ENCODE assay signal across 20 cellular contexts in genomic region chr9:26650325-26650724, GRCh38.
"Had no signal": no experiment of that assay in that cellular context is flagged by ENCODE, and none has a peak within 500 bp of the region (broad histone marks: within the 10 kb centered on the region; RNA-seq: fewer than 3 reads in every experiment).

No MANE protein-coding gene starts in this region.

- DNase-seq: colonic mucosa; dermis blood vessel endothelial cell; esophagus squamous epithelium; foreskin melanocyte; heart left ventricle; hypothalamus; natural killer cell; nucleus accumbens; pancreas; retina; right lobe of liver; stimulated activated CD4-positive, alpha-beta T cell treated with anti-CD3 and anti-CD28 coated beads, Interleukin-4, amount 100 ng/mL, for 1 hour; stimulated activated CD8-positive, alpha-beta memory T cell treated with anti-CD3 and anti-CD28 coated beads, Interleukin-4, amount 100 ng/mL, for 48 hours; tibial artery; upper lobe of left lung; uterus had no signal

- H3K4me3 ChIP-seq: colonic mucosa, esophagus squamous epithelium, heart left ventricle, neural progenitor cell, pancreas, prostate gland, right lobe of liver, tibial artery, upper lobe of left lung, uterus had no signal

- ATAC-seq: heart left ventricle; left lobe of liver; natural killer cell; pancreas; right lobe of liver; stimulated activated effector memory CD8-positive, alpha-beta T cell treated with anti-CD3 and anti-CD28 coated beads, Interleukin-12 subunit alpha, Interleukin-12 subunit beta, amount 100 ng/mL, for 72 hours had no signal
